ENCODE assay signal across 8 cellular contexts in genomic region chr12:53725824-53726223, GRCh38. TPM values are rescaled to one million over a fixed set of nuclear protein-coding genes. Genes with fewer than 3 reads are reported as not detected.
A peak's percentile ranks its signal among the peaks of the same experiment; 100 is the strongest.
DNase-seq lines count a peak whose midpoint lies in the region; ATAC-seq, FAIRE-seq and TF ChIP-seq lines count a peak whose summit lies in the region.
"Had no signal": no experiment of that assay in that cellular context is flagged by ENCODE, and none has a peak within 500 bp of the region (broad histone marks: within the 10 kb centered on the region; RNA-seq: fewer than 3 reads in every experiment).

No MANE protein-coding gene starts in this region.

- H3K27ac ChIP-seq in small intestine (ENCODE audit: low read depth in 1 of 2, low read length in 1 of 2): no peak overlapping the region

- CTCF ChIA-PET in WTC11 (lab: Charles Lee): interaction anchor here (0.7 to 13.8 kb wide), 3 partner anchors 19 to 233 kb away, joined by 3 to 191 read pairs (median 21); no protein-coding TSS in a partner anchor

- no peaks in the 10 kb centered on the region for H3K36me3 Mint-ChIP-seq in WTC11

- POLR2A ChIA-PET in WTC11 (lab: Charles Lee): no interaction called here

- no peak overlapping the region for H3K27ac Mint-ChIP-seq in WTC11

- ATAC-seq in WTC11: no peak

- peaks cover 27% of the 10 kb centered on the region for H3K4me1 Mint-ChIP-seq in WTC11

- TF ChIP-seq CTCF in WTC11 (IDR thresholded peaks at IDR 0.05) (no peak), fibroblast of villous mesenchyme (IDR thresholded peaks at IDR 0.05; ENCODE audit: insufficient read depth, low read depth, low read length) (no peak)

- H3K36me3 ChIP-seq in small intestine (ENCODE audit: control insufficient read depth in 2 of 2, insufficient read depth in 2 of 2, low read length in 2 of 2): peaks cover 3 to 11% of the 10 kb centered on the region in 2 donors

- peaks cover 0 to 4% of the 10 kb centered on the region in 2 donors for H3K4me1 ChIP-seq in small intestine (ENCODE audit: control insufficient read depth in 2 of 2, insufficient read depth in 1 of 2, low read depth in 1 of 2, low read length in 1 of 2)

- DNase-seq in GM03348 (ENCODE audit: low spot score): peak; percentile 58
- no peak for DNase-seq in WTC11 (ENCODE audit: low spot score)
- no peak for DNase-seq in fibroblast of villous mesenchyme (ENCODE audit: low read depth)
- peak; percentile 29 for DNase-seq in small intestine
- DNase-seq in C1 segment of cervical spinal cord (lab: John Stamatoyannopoulos, UW): no peak
- no peak for DNase-seq in globus pallidus (ENCODE audit: low spot score)
- DNase-seq in NAMALWA (ENCODE audit: low spot score): no peak
- DNase-seq: activated naive CD4-positive, alpha-beta T cell had no signal

- no peaks in the 10 kb centered on the region for H3K27me3 ChIP-seq in small intestine (ENCODE audit: control insufficient read depth in 2 of 2, insufficient read depth in 2 of 2, low read length in 2 of 2)

- FAIRE-seq in small intestine (lab: Jason Lieb, UNC): no peak

- H3K9me3 Mint-ChIP-seq in WTC11: peaks cover under 1% of the 10 kb centered on the region

- WGBS in small intestine, 3 donors: 17 to 28% (median 19%) methylated on average over 4 of the region's 4 CpGs

- H3K4me3 Mint-ChIP-seq in WTC11: peak overlapping the region; percentile 94

- peak overlapping the region; percentile 85 for H3K4me3 ChIP-seq in fibroblast of villous mesenchyme (ENCODE audit: low read depth, low read length)
- no peak overlapping the region for H3K4me3 ChIP-seq in small intestine (ENCODE audit: low read depth in 1 of 2, low read length in 2 of 2)

- H3K27me3 Mint-ChIP-seq in WTC11 (ENCODE audit: low read depth): no peaks in the 10 kb centered on the region

- H3K9me3 ChIP-seq in small intestine (ENCODE audit: control insufficient read depth, low read depth): no peaks in the 10 kb centered on the region

TF ChIP-seq in WTC11, 78 proteins besides CTCF, POLR2A, EP300 and RAD21:
- no peak for TF ChIP-seq NR1H2 (CRISPR knock-in tag; IDR thresholded peaks at IDR 0.05)

RNA-seq across cellular contexts. Expression of gene CALCOCO1, which starts 1.4 kb away (rescaled TPM):
- total RNA-seq in WTC11 (2021): 21.2 to 28.2 TPM (median 27.0 TPM) in 3 replicates
- 78.2 and 84.4 TPM in 2 replicates for total RNA-seq in fibroblast of villous mesenchyme
- polyA plus RNA-seq in small intestine: 10 to 100 TPM; 45.1 to 46.7 (median 46.5) TPM

RNA-seq across cellular contexts. Expression of gene CISTR, which starts 26.0 kb away (rescaled TPM):
- total RNA-seq in WTC11 (2021) (0.81 TPM in 1 of 3 replicates, not detected in the others), fibroblast of villous mesenchyme (not detected in 2 replicates)
- not detected for polyA plus RNA-seq in small intestine

RNA-seq across cellular contexts. Expression of gene ATP5MC2, which starts 49.9 kb away (rescaled TPM):
- total RNA-seq in WTC11 (2021) (411 to 527 TPM (median 517 TPM) in 3 replicates), fibroblast of villous mesenchyme (70.8 and 72.2 TPM in 2 replicates)
- polyA plus RNA-seq in small intestine: 100 to 1,000 TPM; 433 to 621 (median 517) TPM

Comparison
In these comparisons a context has a peak if more than half of its experiments do, and no peak if none do; other contexts are left out.
1. DNase-seq: peak in GM03348 (single experiment) and small intestine (single experiment); none in WTC11 (single experiment), fibroblast of villous mesenchyme (single experiment), C1 segment of cervical spinal cord (0 of 14), globus pallidus (single experiment) and NAMALWA (single experiment).